15 cellular contexts compared by ENCODE assay signal in the genomic region with DNA sequence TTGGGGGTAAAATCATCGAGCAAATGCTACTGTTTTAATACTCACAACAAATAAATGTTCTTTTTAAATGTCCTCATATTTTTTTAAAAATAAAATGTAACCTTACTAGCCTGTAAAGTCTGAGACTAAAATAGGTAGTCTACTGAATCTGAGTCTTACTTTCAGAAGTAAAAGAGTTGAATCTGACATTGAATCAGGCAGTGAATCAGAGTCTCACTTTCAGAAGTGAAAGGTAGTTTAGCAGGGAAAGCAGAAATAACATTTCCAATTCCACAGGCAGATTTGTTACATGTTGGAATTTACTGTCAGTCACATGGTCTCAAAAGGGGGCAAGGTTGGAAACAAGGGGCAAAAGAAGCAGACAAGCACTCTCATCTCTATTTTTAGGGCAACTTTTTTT.
DNase-seq lines count a peak whose midpoint lies in the region; ATAC-seq, FAIRE-seq and TF ChIP-seq lines count a peak whose summit lies in the region.
"Had no signal": no experiment of that assay in that cellular context is flagged by ENCODE, and none has a peak within 500 bp of the region (broad histone marks: within the 10 kb centered on the region; RNA-seq: fewer than 3 reads in every experiment).

No MANE protein-coding gene starts in this region.

- H3K36me3 ChIP-seq in bronchial epithelial cell (ENCODE audit: control insufficient read depth, insufficient read depth, low read length): no peaks in the 10 kb centered on the region
- H3K36me3 ChIP-seq in breast epithelium: no peaks in the 10 kb centered on the region
- no peaks in the 10 kb centered on the region for H3K36me3 ChIP-seq in SJCRH30
- no peaks in the 10 kb centered on the region for H3K36me3 ChIP-seq in testis (ENCODE audit: low read depth, missing control alignments)

- no peak for FAIRE-seq in bronchial epithelial cell (lab: Jason Lieb, UNC)

- H3K9me3 ChIP-seq in right cardiac atrium (ENCODE audit: control insufficient read depth, low read length): no peaks in the 10 kb centered on the region
- no peaks in the 10 kb centered on the region for H3K9me3 ChIP-seq in breast epithelium
- H3K9me3 ChIP-seq in SJCRH30 (replicated peaks): no peaks in the 10 kb centered on the region
- no peaks in the 10 kb centered on the region for H3K9me3 ChIP-seq in testis

- H3K27ac ChIP-seq in right cardiac atrium (ENCODE audit: low read length): no peak overlapping the region
- no peak overlapping the region for H3K27ac ChIP-seq in breast epithelium
- H3K27ac ChIP-seq in SJCRH30: no peak overlapping the region
- no peak overlapping the region for H3K27ac ChIP-seq in testis
- H3K27ac ChIP-seq: C4-2B had no signal

- H3K4me1 ChIP-seq in right cardiac atrium (ENCODE audit: control insufficient read depth, insufficient read depth, low read length) (no peaks in the 10 kb centered on the region), breast epithelium (no peaks in the 10 kb centered on the region), SJCRH30 (no peaks in the 10 kb centered on the region; the same call in 1 of the 2 replicates), testis (no peaks in the 10 kb centered on the region)

- H3K27me3 ChIP-seq in bronchial epithelial cell (ENCODE audit: control insufficient read depth, insufficient read depth, low read length) (no peaks in the 10 kb centered on the region), right cardiac atrium (ENCODE audit: control insufficient read depth, insufficient read depth) (no peaks in the 10 kb centered on the region), breast epithelium (no peaks in the 10 kb centered on the region), SJCRH30 (no peaks in the 10 kb centered on the region), testis (no peaks in the 10 kb centered on the region)

- WGBS in right cardiac atrium: 93% methylated on average over 1 of the region's 1 CpG
- 86 to 92% methylated on average over 1 of the region's 1 CpG for WGBS in testis, 2 donors

- DNase-seq in bronchial epithelial cell (ENCODE audit: low read depth) (peak; percentile 5), right cardiac atrium (no peak), breast epithelium (ENCODE audit: low spot score in 2 of 2) (no peak), SJCRH30 (no peak), testis (no peak)
- DNase-seq: activated naive CD4-positive, alpha-beta T cell treated with anti-CD3 and anti-CD28 coated beads, Interleukin-2, amount 50 U/mL, for 16 hours; central memory CD4-positive, alpha-beta T cell; H9; NCI-H2029 treated with DMSO at 0.1 percent for 48 hours; NCI-H82; T1000 had no signal

- H3K4me3 ChIP-seq in bronchial epithelial cell (ENCODE audit: low read depth, low read length) (no peak overlapping the region), right cardiac atrium (ENCODE audit: low read length) (no peak overlapping the region), breast epithelium (no peak overlapping the region), SJCRH30 (no peak overlapping the region), testis (no peak overlapping the region)

- ATAC-seq in GM18870 (IDR thresholded peaks at IDR 0.05; ENCODE audit: unreplicated experiment): peak; percentile 51
- peak; percentile 56 for ATAC-seq in GM21515 (IDR thresholded peaks at IDR 0.05; ENCODE audit: unreplicated experiment)
- ATAC-seq in HG03039 (IDR thresholded peaks at IDR 0.05; ENCODE audit: unreplicated experiment): peak; percentile 57
- ATAC-seq in right cardiac atrium: no peak

- intact Hi-C loops in right cardiac atrium (cut with DNase I): no loop called here
- intact Hi-C loops in breast epithelium (cut with DNase I; ENCODE audit: low total_unique reads): no loop called here
- intact Hi-C loops in testis (cut with DNase I; ENCODE audit: low total_unique reads): no loop called here

- no peak for TF ChIP-seq CTCF in bronchial epithelial cell (IDR thresholded peaks at IDR 0.05; ENCODE audit: insufficient read depth, low read length, severe bottlenecking)
- no peak for TF ChIP-seq CTCF in breast epithelium (IDR thresholded peaks at IDR 0.05)
- TF ChIP-seq CTCF in testis (IDR thresholded peaks at IDR 0.05): no peak

- TF ChIP-seq POLR2A in breast epithelium (IDR thresholded peaks at IDR 0.05): no peak
- no peak for TF ChIP-seq POLR2A in testis (IDR thresholded peaks at IDR 0.05)

Comparison
In these comparisons a context has a peak if more than half of its experiments do, and no peak if none do; other contexts are left out.
1. ATAC-seq: peak in GM18870 (single experiment), GM21515 (single experiment) and HG03039 (single experiment); none in right cardiac atrium (0 of 2).